Comparison of ENCODE assay signal across 23 cellular contexts in genomic region chr12:80056232-80056631, GRCh38. TPM values are rescaled to one million over a fixed set of nuclear protein-coding genes. Genes with fewer than 3 reads are reported as not detected.
"Had no signal": no experiment of that assay in that cellular context is flagged by ENCODE, and none has a peak within 500 bp of the region (broad histone marks: within the 10 kb centered on the region; RNA-seq: fewer than 3 reads in every experiment).

No MANE protein-coding gene starts in this region.

- H3K4me3 ChIP-seq: colonic mucosa, ovary, right lobe of liver, thoracic aorta, upper lobe of right lung had no signal

- FAIRE-seq: astrocyte, kidney, small intestine, TTC549 had no signal

- DNase-seq: activated CD4-positive, alpha-beta T cell treated with anti-CD3 and anti-CD28 coated beads for 1 hour; activated gamma-delta T cell treated with Interleukin-2 at 50 U/mL for 16 hours; activated T-cell treated with anti-CD3 and anti-CD28 coated beads, Interleukin-2, amount 50 U/mL, for 1 hour; central memory CD4-positive, alpha-beta T cell; colonic mucosa; effector CD4-positive, alpha-beta T cell; erythroblast; foreskin keratinocyte; kidney; mammary epithelial cell; natural killer cell; right lobe of liver; small intestine; stimulated activated CD8-positive, alpha-beta memory T cell treated with anti-CD3 and anti-CD28 coated beads, Interleukin-4, amount 100 ng/mL, for 48 hours; stimulated activated naive B cell treated with anti-CD40 and anti-IgM and Interleukin-4, amounts not matched to agents 10 μg/mL and 1 μg/mL and 100 μg/mL, for 72 hours; T-helper 1 cell; upper lobe of right lung; WERI-Rb-1 had no signal

- H3K36me3 ChIP-seq: colonic mucosa, ovary, right lobe of liver, thoracic aorta, upper lobe of right lung, WERI-Rb-1 had no signal

- H3K27me3 ChIP-seq: colonic mucosa, foreskin keratinocyte, ovary, right lobe of liver, upper lobe of right lung had no signal

- H3K4me1 ChIP-seq: colonic mucosa, foreskin keratinocyte, right lobe of liver, upper lobe of right lung had no signal

- H3K9me3 ChIP-seq: colonic mucosa, ovary, right lobe of liver, thoracic aorta, upper lobe of right lung had no signal

- ATAC-seq: activated naive CD4-positive, alpha-beta T cell treated with anti-CD3 and anti-CD28 coated beads, Interleukin-2, amount 50 U/mL, for 72 hours; foreskin keratinocyte; natural killer cell; stimulated activated naive B cell treated with anti-CD40 and anti-IgM and Interleukin-4, amounts not matched to agents 10 μg/mL and 1 μg/mL and 100 μg/mL, for 72 hours; upper lobe of right lung had no signal

- H3K27ac ChIP-seq: colonic mucosa, foreskin keratinocyte, ovary, right lobe of liver, thoracic aorta, upper lobe of right lung, WERI-Rb-1 had no signal

RNA-seq across cellular contexts. Expression of gene OTOGL, which starts 43.1 kb away (rescaled TPM):
- total RNA-seq: activated naive CD4-positive, alpha-beta T cell treated with anti-CD3 and anti-CD28 coated beads, Interleukin-2, amount 50 U/mL, for 72 hours; foreskin keratinocyte; natural killer cell had no signal
- polyA plus RNA-seq: foreskin keratinocyte, mammary epithelial cell had no signal
